In genomic region chr16:84103678-84104077, GRCh38 we compare ENCODE assay signal across 26 cellular contexts. TPM values are rescaled to one million over a fixed set of nuclear protein-coding genes. Genes with fewer than 3 reads are reported as not detected.
DNase-seq lines count a peak whose midpoint lies in the region; ATAC-seq, FAIRE-seq and TF ChIP-seq lines count a peak whose summit lies in the region.
"Had no signal": no experiment of that assay in that cellular context is flagged by ENCODE, and none has a peak within 500 bp of the region (broad histone marks: within the 10 kb centered on the region; RNA-seq: fewer than 3 reads in every experiment).

No MANE protein-coding gene starts in this region.

- no peak for TF ChIP-seq POLR2A in transverse colon (IDR thresholded peaks at IDR 0.05)

- H3K36me3 ChIP-seq in bronchial epithelial cell (ENCODE audit: control insufficient read depth, insufficient read depth, low read length): peaks cover 4% of the 10 kb centered on the region
- peaks cover 0 to 17% (median 8%) of the 10 kb centered on the region in 4 donors for H3K36me3 ChIP-seq in transverse colon
- H3K36me3 ChIP-seq: WERI-Rb-1 had no signal

- H3K9me3 ChIP-seq in transverse colon: no peaks in the 10 kb centered on the region
- H3K9me3 ChIP-seq: right lobe of liver, testis had no signal

- DNase-seq in activated naive CD8-positive, alpha-beta T cell treated with anti-CD3 and anti-CD28 coated beads, Interleukin-2, amount 50 U/mL, for 24 hours: no peak
- peak; percentile 68 for DNase-seq in bronchial epithelial cell (ENCODE audit: low read depth)
- DNase-seq in left lobe of liver (ENCODE audit: low spot score): no peak
- DNase-seq in transverse colon: peak; percentile 45
- no peak for DNase-seq in D721Med (ENCODE audit: insufficient read length, low spot score)
- DNase-seq in SW 1271 (lab: John Stamatoyannopoulos, UW): no peak
- DNase-seq: activated CD8-positive, alpha-beta memory T cell treated with anti-CD3 and anti-CD28 coated beads, Interleukin-2, amount 10 ng/mL, durations not matched to agents 7 days and 5 days; activated naive CD4-positive, alpha-beta T cell; brain microvascular endothelial cell; CD8-positive, alpha-beta T cell; effector CD4-positive, alpha-beta T cell; GOT3; immature natural killer cell; NCI-H2029 treated with DMSO at 0.1 percent for 48 hours; NCI-H524 treated with DMSO at 0.1 percent for 48 hours; right lobe of liver; stimulated activated CD4-positive, alpha-beta T cell treated with anti-CD3 and anti-CD28 coated beads, Interleukin-2, amount 100 ng/mL, for 24 hours; testis; WERI-Rb-1 had no signal

- in situ Hi-C loops in transverse colon (cut with MboI; ENCODE audit: low pct_ligation_motif_present in 1 of 4, low pct_unique_long_range_greater_than_20kb in 1 of 4, low sequenced_read_pairs in 3 of 4): loop anchor here in 1 of 4 donors (25.0 kb wide), 1 partner anchor 384 kb away; no protein-coding TSS in a partner anchor

- peaks cover 6 to 25% (median 16%) of the 10 kb centered on the region in 4 donors for H3K4me1 ChIP-seq in transverse colon
- H3K4me1 ChIP-seq: right lobe of liver had no signal

- H3K27me3 Mint-ChIP-seq in activated naive CD8-positive, alpha-beta T cell: no peaks in the 10 kb centered on the region
- no peaks in the 10 kb centered on the region for H3K27me3 Mint-ChIP-seq in activated naive CD8-positive, alpha-beta T cell treated with anti-CD3 and anti-CD28 coated beads, Interleukin-2, amount 50 U/mL, for 24 hours
- H3K27me3 Mint-ChIP-seq: activated CD8-positive, alpha-beta memory T cell treated with anti-CD3 and anti-CD28 coated beads, Interleukin-2, amount 10 ng/mL, durations not matched to agents 7 days and 5 days had no signal

- 36 to 52% methylated on average over 5 of the region's 5 CpGs for WGBS in transverse colon (ENCODE audit: low coverage in 1 of 2), 2 donors

- FAIRE-seq in bronchial epithelial cell (lab: Jason Lieb, UNC) (no peak), D721Med (lab: Jason Lieb, UNC) (no peak)
- FAIRE-seq: A204.1 had no signal

- H3K27me3 ChIP-seq in bronchial epithelial cell (ENCODE audit: control insufficient read depth, insufficient read depth, low read length): no peaks in the 10 kb centered on the region
- no peaks in the 10 kb centered on the region for H3K27me3 ChIP-seq in transverse colon
- H3K27me3 ChIP-seq: brain microvascular endothelial cell, right lobe of liver, testis had no signal

- ATAC-seq in activated naive CD8-positive, alpha-beta T cell treated with anti-CD3 and anti-CD28 coated beads, Interleukin-2, amount 50 U/mL, for 24 hours: no peak
- peak; percentile 47 for ATAC-seq in left lobe of liver
- ATAC-seq in GM19324 (IDR thresholded peaks at IDR 0.05; ENCODE audit: low FRiP score, unreplicated experiment): no peak
- ATAC-seq: activated CD8-positive, alpha-beta memory T cell treated with anti-CD3 and anti-CD28 coated beads, Interleukin-2, amount 10 ng/mL, durations not matched to agents 7 days and 5 days; CD8-positive, alpha-beta T cell; Panc1 had no signal

- TF ChIP-seq EP300 in transverse colon (IDR thresholded peaks at IDR 0.05; ENCODE audit: low read depth): no peak

- no peak for TF ChIP-seq CTCF in bronchial epithelial cell (IDR thresholded peaks at IDR 0.05; ENCODE audit: insufficient read depth, low read length, severe bottlenecking)
- TF ChIP-seq CTCF in transverse colon (IDR thresholded peaks at IDR 0.05): no peak
- TF ChIP-seq CTCF in D721Med (IDR thresholded peaks at IDR 0.05; ENCODE audit: insufficient read depth, missing control alignments): no peak

- peak overlapping the region; percentile 0 for H3K27ac Mint-ChIP-seq in activated naive CD8-positive, alpha-beta T cell
- no peak overlapping the region for H3K27ac Mint-ChIP-seq in activated naive CD8-positive, alpha-beta T cell treated with anti-CD3 and anti-CD28 coated beads, Interleukin-2, amount 50 U/mL, for 24 hours
- H3K27ac Mint-ChIP-seq: activated CD8-positive, alpha-beta memory T cell treated with anti-CD3 and anti-CD28 coated beads, Interleukin-2, amount 10 ng/mL, durations not matched to agents 7 days and 5 days; CD8-positive, alpha-beta T cell had no signal

- no peak overlapping the region for H3K4me3 Mint-ChIP-seq in activated naive CD8-positive, alpha-beta T cell
- H3K4me3 Mint-ChIP-seq in activated naive CD8-positive, alpha-beta T cell treated with anti-CD3 and anti-CD28 coated beads, Interleukin-2, amount 50 U/mL, for 24 hours: no peak overlapping the region
- H3K4me3 Mint-ChIP-seq: activated CD8-positive, alpha-beta memory T cell treated with anti-CD3 and anti-CD28 coated beads, Interleukin-2, amount 10 ng/mL, durations not matched to agents 7 days and 5 days; CD8-positive, alpha-beta T cell; immature natural killer cell had no signal

- H3K27ac ChIP-seq in transverse colon: peak overlapping the region; percentile 40 to 62 (median 46)
- H3K27ac ChIP-seq: brain microvascular endothelial cell, right lobe of liver, testis, WERI-Rb-1 had no signal

- H3K36me3 Mint-ChIP-seq in activated naive CD8-positive, alpha-beta T cell: peaks cover 6% of the 10 kb centered on the region
- peaks cover 18% of the 10 kb centered on the region for H3K36me3 Mint-ChIP-seq in activated naive CD8-positive, alpha-beta T cell treated with anti-CD3 and anti-CD28 coated beads, Interleukin-2, amount 50 U/mL, for 24 hours (ENCODE audit: low read depth)

- H3K4me3 ChIP-seq in bronchial epithelial cell (ENCODE audit: low read depth, low read length): no peak overlapping the region
- no peak overlapping the region for H3K4me3 ChIP-seq in transverse colon
- H3K4me3 ChIP-seq: right lobe of liver, testis had no signal

- intact Hi-C loops in transverse colon (cut with DNase I; ENCODE audit: low total_unique reads): no loop called here

- peaks cover 52% of the 10 kb centered on the region for H3K4me1 Mint-ChIP-seq in activated naive CD8-positive, alpha-beta T cell (ENCODE audit: low read depth)
- peaks cover 38% of the 10 kb centered on the region for H3K4me1 Mint-ChIP-seq in activated naive CD8-positive, alpha-beta T cell treated with anti-CD3 and anti-CD28 coated beads, Interleukin-2, amount 50 U/mL, for 24 hours

- no peaks in the 10 kb centered on the region for H3K9me3 Mint-ChIP-seq in activated naive CD8-positive, alpha-beta T cell (ENCODE audit: low read depth)
- H3K9me3 Mint-ChIP-seq in activated naive CD8-positive, alpha-beta T cell treated with anti-CD3 and anti-CD28 coated beads, Interleukin-2, amount 50 U/mL, for 24 hours: no peaks in the 10 kb centered on the region
- H3K9me3 Mint-ChIP-seq: CD8-positive, alpha-beta T cell; immature natural killer cell had no signal

RNA-seq across cellular contexts. Expression of gene MBTPS1, which starts 13.1 kb away (rescaled TPM):
- 63.4 and 67.3 TPM in 2 replicates for total RNA-seq in bronchial epithelial cell
- total RNA-seq in left lobe of liver: 41.3 TPM
- total RNA-seq in transverse colon: 100 to 1,000 TPM in 2 of 4 donors, 10 to 100 TPM in 2; 53.7 to 110 (median 97.0) TPM

RNA-seq across cellular contexts. Expression of gene HSDL1, which starts 41.3 kb away (rescaled TPM):
- total RNA-seq in bronchial epithelial cell (25.9 and 36.3 TPM in 2 replicates), left lobe of liver (4.7 TPM), transverse colon (10 to 100 TPM in 2 of 4 donors, 1 to 10 TPM in 2; 1.2 to 16.2 (median 8.7) TPM)

RNA-seq across cellular contexts. Expression of gene DNAAF1, which starts 41.4 kb away (rescaled TPM):
- total RNA-seq in bronchial epithelial cell (not detected in 2 replicates), left lobe of liver (not detected), transverse colon (not detected)
- total RNA-seq: activated CD8-positive, alpha-beta memory T cell treated with anti-CD3 and anti-CD28 coated beads, Interleukin-2, amount 10 ng/mL, durations not matched to agents 7 days and 5 days; CD8-positive, alpha-beta T cell; glomerular endothelial cell; HT1080; mesenteric fat pad had no signal

Comparison
In these comparisons a context has a peak if more than half of its experiments do, and no peak if none do; other contexts are left out.
1. DNase-seq: peak in bronchial epithelial cell (single experiment) and transverse colon (single experiment); none in activated naive CD8-positive, alpha-beta T cell treated with anti-CD3 and anti-CD28 coated beads, Interleukin-2, amount 50 U/mL, for 24 hours (single experiment), left lobe of liver (single experiment), D721Med (single experiment) and SW 1271 (0 of 2).